Comparison of ENCODE assay signal across 3 cellular contexts in the genomic region with DNA sequence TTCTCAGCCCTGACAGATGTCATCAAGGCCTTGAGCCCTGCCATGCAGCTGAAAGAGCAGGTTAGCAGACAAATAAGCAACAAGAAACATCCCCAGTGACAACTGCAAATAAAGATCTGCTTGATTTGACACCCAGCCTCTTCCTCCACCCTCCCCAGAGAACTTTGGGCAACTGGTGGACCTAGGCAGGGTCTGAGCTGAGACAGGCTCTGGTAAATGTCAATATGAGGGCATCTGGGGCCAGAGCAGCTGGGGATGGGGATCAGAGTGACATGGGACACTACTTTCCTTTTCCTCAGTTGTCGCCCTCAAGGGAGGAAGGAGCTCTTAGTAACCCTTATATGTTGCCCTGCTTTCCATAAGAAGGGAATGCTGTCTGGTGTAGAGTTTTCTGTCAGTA.
TF ChIP-seq lines count a peak whose summit lies in the region.

No MANE protein-coding gene starts in this region.

TF ChIP-seq in SK-N-SH, 30 proteins besides CTCF, POLR2A, EP300 and RAD21:
- TF ChIP-seq SMC3 (IDR thresholded peaks at IDR 0.05; ENCODE audit: low read depth, low read length) (no peak), TAF1 (IDR thresholded peaks at IDR 0.05; ENCODE audit: borderline replicate concordance, low read depth, low read length) (no peak), RFX5 (IDR thresholded peaks at IDR 0.05; ENCODE audit: low read length) (no peak), FOXM1 (IDR thresholded peaks at IDR 0.05; ENCODE audit: low read depth) (no peak)
- TF ChIP-seq, protein P1, sequence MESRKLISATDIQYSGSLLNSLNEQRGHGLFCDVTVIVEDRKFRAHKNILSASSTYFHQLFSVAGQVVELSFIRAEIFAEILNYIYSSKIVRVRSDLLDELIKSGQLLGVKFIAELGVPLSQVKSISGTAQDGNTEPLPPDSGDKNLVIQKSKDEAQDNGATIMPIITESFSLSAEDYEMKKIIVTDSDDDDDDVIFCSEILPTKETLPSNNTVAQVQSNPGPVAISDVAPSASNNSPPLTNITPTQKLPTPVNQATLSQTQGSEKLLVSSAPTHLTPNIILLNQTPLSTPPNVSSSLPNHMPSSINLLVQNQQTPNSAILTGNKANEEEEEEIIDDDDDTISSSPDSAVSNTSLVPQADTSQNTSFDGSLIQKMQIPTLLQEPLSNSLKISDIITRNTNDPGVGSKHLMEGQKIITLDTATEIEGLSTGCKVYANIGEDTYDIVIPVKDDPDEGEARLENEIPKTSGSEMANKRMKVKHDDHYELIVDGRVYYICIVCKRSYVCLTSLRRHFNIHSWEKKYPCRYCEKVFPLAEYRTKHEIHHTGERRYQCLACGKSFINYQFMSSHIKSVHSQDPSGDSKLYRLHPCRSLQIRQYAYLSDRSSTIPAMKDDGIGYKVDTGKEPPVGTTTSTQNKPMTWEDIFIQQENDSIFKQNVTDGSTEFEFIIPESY (IDR thresholded peaks at IDR 0.05; ENCODE audit: borderline replicate concordance, low read depth), result no peak
- TF ChIP-seq, protein P2, sequence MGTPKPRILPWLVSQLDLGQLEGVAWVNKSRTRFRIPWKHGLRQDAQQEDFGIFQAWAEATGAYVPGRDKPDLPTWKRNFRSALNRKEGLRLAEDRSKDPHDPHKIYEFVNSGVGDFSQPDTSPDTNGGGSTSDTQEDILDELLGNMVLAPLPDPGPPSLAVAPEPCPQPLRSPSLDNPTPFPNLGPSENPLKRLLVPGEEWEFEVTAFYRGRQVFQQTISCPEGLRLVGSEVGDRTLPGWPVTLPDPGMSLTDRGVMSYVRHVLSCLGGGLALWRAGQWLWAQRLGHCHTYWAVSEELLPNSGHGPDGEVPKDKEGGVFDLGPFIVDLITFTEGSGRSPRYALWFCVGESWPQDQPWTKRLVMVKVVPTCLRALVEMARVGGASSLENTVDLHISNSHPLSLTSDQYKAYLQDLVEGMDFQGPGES (IDR thresholded peaks at IDR 0.05; ENCODE audit: low read depth, low read length), result no peak

TF ChIP-seq in SK-N-SH treated with all-trans-retinoic acid at 6 μM for 48 hours, 23 proteins besides CTCF, POLR2A, EP300 and RAD21:
- TF ChIP-seq BACH2 (CRISPR knock-in tag; IDR thresholded peaks at IDR 0.05; ENCODE audit: borderline replicate concordance), result no peak
- TF ChIP-seq ARNTL (CRISPR knock-in tag; IDR thresholded peaks at IDR 0.05; ENCODE audit: borderline replicate concordance, low read depth), result no peak
- no peak for TF ChIP-seq ZNF565 (CRISPR knock-in tag; conservative IDR thresholded peaks at IDR 0.05; ENCODE audit: low read depth)
- TF ChIP-seq, protein P3, sequence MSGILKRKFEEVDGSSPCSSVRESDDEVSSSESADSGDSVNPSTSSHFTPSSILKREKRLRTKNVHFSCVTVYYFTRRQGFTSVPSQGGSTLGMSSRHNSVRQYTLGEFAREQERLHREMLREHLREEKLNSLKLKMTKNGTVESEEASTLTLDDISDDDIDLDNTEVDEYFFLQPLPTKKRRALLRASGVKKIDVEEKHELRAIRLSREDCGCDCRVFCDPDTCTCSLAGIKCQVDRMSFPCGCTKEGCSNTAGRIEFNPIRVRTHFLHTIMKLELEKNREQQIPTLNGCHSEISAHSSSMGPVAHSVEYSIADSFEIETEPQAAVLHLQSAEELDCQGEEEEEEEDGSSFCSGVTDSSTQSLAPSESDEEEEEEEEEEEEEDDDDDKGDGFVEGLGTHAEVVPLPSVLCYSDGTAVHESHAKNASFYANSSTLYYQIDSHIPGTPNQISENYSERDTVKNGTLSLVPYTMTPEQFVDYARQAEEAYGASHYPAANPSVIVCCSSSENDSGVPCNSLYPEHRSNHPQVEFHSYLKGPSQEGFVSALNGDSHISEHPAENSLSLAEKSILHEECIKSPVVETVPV (CRISPR knock-in tag; IDR thresholded peaks at IDR 0.05), result no peak
- TF ChIP-seq ZC3H10 (CRISPR knock-in tag; IDR thresholded peaks at IDR 0.05), result no peak
- no peak for TF ChIP-seq GLIS3 (CRISPR knock-in tag; IDR thresholded peaks at IDR 0.05)
- no peak for TF ChIP-seq ZFP30 (CRISPR knock-in tag; IDR thresholded peaks at IDR 0.05)
- no peak for TF ChIP-seq TCF4 (CRISPR knock-in tag; IDR thresholded peaks at IDR 0.05; ENCODE audit: borderline replicate concordance)
- TF ChIP-seq ISL1 (CRISPR knock-in tag; IDR thresholded peaks at IDR 0.05), result no peak
- no peak for TF ChIP-seq CSDC2 (CRISPR knock-in tag; IDR thresholded peaks at IDR 0.05)
- TF ChIP-seq TOX (CRISPR knock-in tag; IDR thresholded peaks at IDR 0.05; ENCODE audit: borderline replicate concordance), result no peak
- no peak for TF ChIP-seq OSR1 (CRISPR knock-in tag; IDR thresholded peaks at IDR 0.05)
- TF ChIP-seq ESRRG (CRISPR knock-in tag; IDR thresholded peaks at IDR 0.05), result no peak
- no peak for TF ChIP-seq ZFP3 (CRISPR knock-in tag; IDR thresholded peaks at IDR 0.05)
- TF ChIP-seq, protein P4, sequence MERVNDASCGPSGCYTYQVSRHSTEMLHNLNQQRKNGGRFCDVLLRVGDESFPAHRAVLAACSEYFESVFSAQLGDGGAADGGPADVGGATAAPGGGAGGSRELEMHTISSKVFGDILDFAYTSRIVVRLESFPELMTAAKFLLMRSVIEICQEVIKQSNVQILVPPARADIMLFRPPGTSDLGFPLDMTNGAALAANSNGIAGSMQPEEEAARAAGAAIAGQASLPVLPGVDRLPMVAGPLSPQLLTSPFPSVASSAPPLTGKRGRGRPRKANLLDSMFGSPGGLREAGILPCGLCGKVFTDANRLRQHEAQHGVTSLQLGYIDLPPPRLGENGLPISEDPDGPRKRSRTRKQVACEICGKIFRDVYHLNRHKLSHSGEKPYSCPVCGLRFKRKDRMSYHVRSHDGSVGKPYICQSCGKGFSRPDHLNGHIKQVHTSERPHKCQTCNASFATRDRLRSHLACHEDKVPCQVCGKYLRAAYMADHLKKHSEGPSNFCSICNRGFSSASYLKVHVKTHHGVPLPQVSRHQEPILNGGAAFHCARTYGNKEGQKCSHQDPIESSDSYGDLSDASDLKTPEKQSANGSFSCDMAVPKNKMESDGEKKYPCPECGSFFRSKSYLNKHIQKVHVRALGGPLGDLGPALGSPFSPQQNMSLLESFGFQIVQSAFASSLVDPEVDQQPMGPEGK (CRISPR knock-in tag; IDR thresholded peaks at IDR 0.05; ENCODE audit: borderline replicate concordance), result no peak
- TF ChIP-seq PPARA (CRISPR knock-in tag; IDR thresholded peaks at IDR 0.05; ENCODE audit: borderline replicate concordance), result no peak
- no peak for TF ChIP-seq RARB (CRISPR knock-in tag; IDR thresholded peaks at IDR 0.05)
- TF ChIP-seq ZNF8 (CRISPR knock-in tag; IDR thresholded peaks at IDR 0.05), result no peak
- TF ChIP-seq, protein P5, sequence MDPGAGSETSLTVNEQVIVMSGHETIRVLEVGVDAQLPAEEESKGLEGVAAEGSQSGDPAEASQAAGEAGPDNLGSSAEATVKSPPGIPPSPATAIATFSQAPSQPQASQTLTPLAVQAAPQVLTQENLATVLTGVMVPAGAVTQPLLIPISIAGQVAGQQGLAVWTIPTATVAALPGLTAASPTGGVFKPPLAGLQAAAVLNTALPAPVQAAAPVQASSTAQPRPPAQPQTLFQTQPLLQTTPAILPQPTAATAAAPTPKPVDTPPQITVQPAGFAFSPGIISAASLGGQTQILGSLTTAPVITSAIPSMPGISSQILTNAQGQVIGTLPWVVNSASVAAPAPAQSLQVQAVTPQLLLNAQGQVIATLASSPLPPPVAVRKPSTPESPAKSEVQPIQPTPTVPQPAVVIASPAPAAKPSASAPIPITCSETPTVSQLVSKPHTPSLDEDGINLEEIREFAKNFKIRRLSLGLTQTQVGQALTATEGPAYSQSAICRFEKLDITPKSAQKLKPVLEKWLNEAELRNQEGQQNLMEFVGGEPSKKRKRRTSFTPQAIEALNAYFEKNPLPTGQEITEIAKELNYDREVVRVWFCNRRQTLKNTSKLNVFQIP (CRISPR knock-in tag; IDR thresholded peaks at IDR 0.05; ENCODE audit: borderline replicate concordance, low read depth), result no peak
- no peak for TF ChIP-seq ZNF70 (CRISPR knock-in tag; IDR thresholded peaks at IDR 0.05)
TF ChIP-seq in SK-N-SH treated with all-trans-retinoic acid at 6 μM for 48 hours: peak in this region for 0.

TF ChIP-seq in H1, 55 proteins besides CTCF, POLR2A, EP300 and RAD21:
- TF ChIP-seq KDM4A (IDR thresholded peaks at IDR 0.05; ENCODE audit: low read depth, low read length, severe bottlenecking), result no peak
TF ChIP-seq in H1: peak in this region for 0.
